ENCODE assay signal across 2 cellular contexts in the genomic region with DNA sequence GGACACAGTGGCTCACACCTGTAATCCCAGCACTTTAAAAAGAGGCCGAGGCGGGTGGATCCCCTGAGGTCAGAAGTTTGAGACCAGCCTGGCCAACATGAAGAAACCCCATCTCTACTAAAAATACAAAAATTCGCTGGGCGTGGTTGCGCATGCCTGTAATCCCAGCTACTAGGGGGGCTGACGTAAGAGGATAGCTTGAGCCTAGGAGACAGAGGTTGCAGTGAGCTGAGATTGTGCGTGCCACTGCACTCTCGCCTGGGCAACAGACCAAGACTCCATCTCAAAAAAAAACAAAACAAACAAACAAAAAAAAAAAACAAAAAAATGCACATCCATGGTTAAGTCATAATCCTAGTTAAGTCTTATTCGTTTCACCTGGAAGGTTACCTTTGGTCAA. TPM values are rescaled to one million over a fixed set of nuclear protein-coding genes. Genes with fewer than 3 reads are reported as not detected.
"Had no signal": no experiment of that assay in that cellular context is flagged by ENCODE, and none has a peak within 500 bp of the region (broad histone marks: within the 10 kb centered on the region; RNA-seq: fewer than 3 reads in every experiment).

No MANE protein-coding gene starts in this region.

RNA-seq across cellular contexts. Expression of a gene that starts 26.8 kb away (rescaled TPM):
- total RNA-seq: SJSA1, SK-MEL-5 had no signal

RNA-seq across cellular contexts. Expression of a gene that starts 31.5 kb away (rescaled TPM):
- total RNA-seq: SJSA1 had no signal
